ENCODE assay signal across 1 cellular context in the genomic region with DNA sequence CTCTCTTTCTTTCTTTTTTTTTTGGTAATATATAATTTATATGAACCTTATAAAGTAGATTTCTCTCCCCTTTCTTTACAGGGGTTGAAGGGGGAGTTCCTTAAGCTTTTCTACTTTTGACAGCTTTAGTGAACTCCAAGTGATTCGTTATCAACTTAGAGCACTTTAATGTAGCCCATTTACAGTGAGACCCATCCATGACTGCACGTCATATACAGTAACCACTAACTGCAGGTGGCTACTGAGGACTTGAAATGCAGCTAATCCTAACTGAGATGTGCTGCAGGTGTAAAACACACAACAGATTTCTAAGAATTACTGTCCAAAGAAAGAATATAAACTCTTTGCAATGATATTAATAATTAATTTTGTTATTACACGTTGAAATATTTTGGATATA.
TF ChIP-seq lines count a peak whose summit lies in the region.

No MANE protein-coding gene starts in this region.

TF ChIP-seq in WTC11, 78 proteins besides CTCF, POLR2A, EP300 and RAD21 (continued from another document):
- TF ChIP-seq STAT6 (CRISPR knock-in tag; conservative IDR thresholded peaks at IDR 0.05; ENCODE audit: low read depth) (no peak), NFE2L1 (CRISPR knock-in tag; IDR thresholded peaks at IDR 0.05) (no peak), E2F4 (CRISPR knock-in tag; IDR thresholded peaks at IDR 0.05; ENCODE audit: borderline replicate concordance, low read depth) (no peak)
- TF ChIP-seq, protein P1, sequence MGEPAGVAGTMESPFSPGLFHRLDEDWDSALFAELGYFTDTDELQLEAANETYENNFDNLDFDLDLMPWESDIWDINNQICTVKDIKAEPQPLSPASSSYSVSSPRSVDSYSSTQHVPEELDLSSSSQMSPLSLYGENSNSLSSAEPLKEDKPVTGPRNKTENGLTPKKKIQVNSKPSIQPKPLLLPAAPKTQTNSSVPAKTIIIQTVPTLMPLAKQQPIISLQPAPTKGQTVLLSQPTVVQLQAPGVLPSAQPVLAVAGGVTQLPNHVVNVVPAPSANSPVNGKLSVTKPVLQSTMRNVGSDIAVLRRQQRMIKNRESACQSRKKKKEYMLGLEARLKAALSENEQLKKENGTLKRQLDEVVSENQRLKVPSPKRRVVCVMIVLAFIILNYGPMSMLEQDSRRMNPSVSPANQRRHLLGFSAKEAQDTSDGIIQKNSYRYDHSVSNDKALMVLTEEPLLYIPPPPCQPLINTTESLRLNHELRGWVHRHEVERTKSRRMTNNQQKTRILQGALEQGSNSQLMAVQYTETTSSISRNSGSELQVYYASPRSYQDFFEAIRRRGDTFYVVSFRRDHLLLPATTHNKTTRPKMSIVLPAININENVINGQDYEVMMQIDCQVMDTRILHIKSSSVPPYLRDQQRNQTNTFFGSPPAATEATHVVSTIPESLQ (CRISPR knock-in tag; IDR thresholded peaks at IDR 0.05): no peak
TF ChIP-seq in WTC11: peak in this region for 0.
